23 cellular contexts compared by ENCODE assay signal in genomic region chr11:82185925-82186324, GRCh38.
"Had no signal": no experiment of that assay in that cellular context is flagged by ENCODE, and none has a peak within 500 bp of the region (broad histone marks: within the 10 kb centered on the region; RNA-seq: fewer than 3 reads in every experiment).

No MANE protein-coding gene starts in this region.

- ATAC-seq: naive thymus-derived CD4-positive, alpha-beta T cell; natural killer cell; psoas muscle; right cardiac atrium; sciatic nerve; stimulated activated memory B cell treated with anti-CD40 and anti-IgM and Interleukin-4, amounts not matched to agents 10 μg/mL and 1 μg/mL and 100 μg/mL, for 72 hours; stimulated activated naive CD8-positive, alpha-beta T cell treated with anti-CD3 and anti-CD28 coated beads, Interleukin-15, amount 100 ng/mL, for 72 hours; stimulated activated naive CD8-positive, alpha-beta T cell treated with anti-CD3 and anti-CD28 coated beads, Interleukin-15, Interleukin-2, amounts not matched to agents 100 U/mL and 50 U/mL, for 24 hours; upper lobe of right lung had no signal

- DNase-seq: naive thymus-derived CD4-positive, alpha-beta T cell; natural killer cell; occipital lobe; ovary; posterior cingulate gyrus; psoas muscle; right cardiac atrium; spleen; stimulated activated CD4-positive, alpha-beta T cell treated with anti-CD3 and anti-CD28 coated beads, Interleukin-12 subunit alpha, Interleukin-12 subunit beta, amount 100 ng/mL, for 4 hours; stimulated activated CD4-positive, alpha-beta T cell treated with anti-CD3 and anti-CD28 coated beads, Interleukin-1b, Interleukin-23, amount 100 ng/mL, for 48 hours; stimulated activated CD4-positive, alpha-beta T cell treated with anti-CD3 and anti-CD28 coated beads, Interleukin-4, amount 100 ng/mL, for 1 hour; stimulated activated CD4-positive, alpha-beta T cell treated with anti-CD3 and anti-CD28 coated beads, Interleukin-4, amount 100 ng/mL, for 4 hours; stimulated activated CD8-positive, alpha-beta memory T cell treated with anti-CD3 and anti-CD28 coated beads, Interleukin-4, amount 100 ng/mL, for 48 hours; stimulated activated naive CD4-positive, alpha-beta T cell; stimulated activated naive CD8-positive, alpha-beta T cell treated with anti-CD3 and anti-CD28 coated beads, Interleukin-15, amount 100 ng/mL, for 72 hours; stimulated activated naive CD8-positive, alpha-beta T cell treated with anti-CD3 and anti-CD28 coated beads, Interleukin-15, Interleukin-2, amounts not matched to agents 100 U/mL and 50 U/mL, for 24 hours; substantia nigra; testis; tibial artery; transverse colon; upper lobe of right lung had no signal
